Comparison of ENCODE assay signal across 16 cellular contexts in the genomic region with DNA sequence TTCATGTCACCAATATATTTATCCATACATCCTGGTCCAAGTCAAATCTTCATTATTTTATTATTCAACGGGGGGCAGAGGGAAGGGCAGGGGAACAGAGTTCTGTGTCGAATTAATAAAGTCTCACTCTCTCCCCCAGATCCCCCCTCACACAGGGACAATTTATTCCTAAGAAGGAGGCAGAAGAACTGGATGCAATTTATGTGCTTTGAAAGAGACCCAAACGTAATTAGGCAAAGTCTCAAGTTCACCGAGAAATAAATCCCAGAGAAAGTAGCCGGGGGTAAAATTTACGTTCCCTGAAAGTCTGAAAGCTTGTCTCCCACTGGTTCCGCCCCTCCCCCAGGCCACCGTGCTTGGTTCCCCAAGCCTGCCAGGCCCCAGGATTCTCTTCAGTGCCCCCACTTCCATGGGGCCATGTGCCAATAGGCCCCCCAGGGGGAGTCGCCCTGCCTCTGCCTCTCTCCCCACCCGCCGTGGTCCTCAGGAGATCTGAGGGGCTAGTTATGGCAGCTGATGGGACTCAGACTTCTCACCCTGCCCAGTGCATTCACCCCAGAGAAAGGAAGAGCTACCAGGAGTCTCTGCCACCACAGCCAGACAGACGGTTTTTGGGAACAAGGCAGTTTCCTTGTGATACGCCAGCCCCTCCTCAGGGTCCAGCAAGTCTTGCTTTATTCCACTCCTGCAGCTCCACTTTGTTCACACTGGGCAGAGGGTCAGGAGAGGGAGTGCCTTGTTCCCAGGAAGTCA.
A peak's percentile ranks its signal among the peaks of the same experiment; 100 is the strongest.
DNase-seq lines count a peak whose midpoint lies in the region; ATAC-seq and TF ChIP-seq lines count a peak whose summit lies in the region.
"Had no signal": no experiment of that assay in that cellular context is flagged by ENCODE, and none has a peak within 500 bp of the region (broad histone marks: within the 10 kb centered on the region; RNA-seq: fewer than 3 reads in every experiment).

No MANE protein-coding gene starts in this region.

- no peak for ATAC-seq in Right ventricle myocardium inferior
- no peak for ATAC-seq in left cardiac atrium
- no peak for ATAC-seq in naive thymus-derived CD8-positive, alpha-beta T cell
- ATAC-seq: PC-3 had no signal

- in situ Hi-C loops in HAP-1 (cut with MboI; ENCODE audit: low sequenced_read_pairs), result loop anchor here (25.0 kb wide), 1 partner anchor 655 kb away; no protein-coding TSS in a partner anchor

- DNase-seq in Right ventricle myocardium inferior (ENCODE audit: missing footprints) (peak; percentile 26), left cardiac atrium (no peak), islet precursor cell (peak; percentile 41), osteocyte (ENCODE audit: extremely low spot score, unreplicated experiment) (peak; percentile 77), HAP-1 (ENCODE audit: low spot score in 2 of 2) (no peak), NCI-H1417 treated with DMSO at 0.1 percent for 48 hours (lab: John Stamatoyannopoulos, UW) (no peak), GDM1 (lab: John Stamatoyannopoulos, UW) (no peak)
- no peak for DNase-seq in naive thymus-derived CD8-positive, alpha-beta T cell
- DNase-seq: C1 segment of cervical spinal cord, DMS153, EL, KG1, NCI-H1092, NCI-H1694 treated with DMSO at 0.1 percent for 48 hours, NCI-H345, PC-3 had no signal

- peaks cover 7% of the 10 kb centered on the region for H3K27me3 Mint-ChIP-seq in osteocyte (ENCODE audit: unreplicated experiment)
- peaks cover 0 to 15% (median 4%) of the 10 kb centered on the region in 5 donors for H3K27me3 Mint-ChIP-seq in naive thymus-derived CD8-positive, alpha-beta T cell

- no peak for TF ChIP-seq CTCF in osteocyte (IDR thresholded peaks at IDR 0.05)

- no peaks in the 10 kb centered on the region for H3K9me3 Mint-ChIP-seq in osteocyte (ENCODE audit: unreplicated experiment)
- no peaks in the 10 kb centered on the region for H3K9me3 Mint-ChIP-seq in naive thymus-derived CD8-positive, alpha-beta T cell

- no peaks in the 10 kb centered on the region for H3K9me3 ChIP-seq in HAP-1

- no peak overlapping the region for H3K27ac Mint-ChIP-seq in osteocyte (ENCODE audit: unreplicated experiment)
- no peak overlapping the region for H3K27ac Mint-ChIP-seq in naive thymus-derived CD8-positive, alpha-beta T cell

- intact Hi-C loops in Right ventricle myocardium inferior (cut with DNase I) (no loop called here), left cardiac atrium (cut with DNase I) (no loop called here)

- POLR2A ChIA-PET in naive thymus-derived CD8-positive, alpha-beta T cell (lab: Charles Lee), result no interaction called here

- H3K4me1 ChIP-seq in HAP-1, result no peaks in the 10 kb centered on the region

- no peaks in the 10 kb centered on the region for H3K36me3 ChIP-seq in HAP-1 (replicated peaks)

- H3K27me3 ChIP-seq in HAP-1 (ENCODE audit: low read depth), result no peaks in the 10 kb centered on the region

- H3K4me3 Mint-ChIP-seq in osteocyte (ENCODE audit: unreplicated experiment), result no peak overlapping the region
- no peak overlapping the region for H3K4me3 Mint-ChIP-seq in naive thymus-derived CD8-positive, alpha-beta T cell

- H3K4me1 Mint-ChIP-seq in osteocyte (ENCODE audit: unreplicated experiment), result peaks cover 7% of the 10 kb centered on the region
- no peaks in the 10 kb centered on the region for H3K4me1 Mint-ChIP-seq in naive thymus-derived CD8-positive, alpha-beta T cell

- no peaks in the 10 kb centered on the region for H3K36me3 Mint-ChIP-seq in osteocyte (ENCODE audit: unreplicated experiment)
- no peaks in the 10 kb centered on the region for H3K36me3 Mint-ChIP-seq in naive thymus-derived CD8-positive, alpha-beta T cell

- H3K4me3 ChIP-seq in HAP-1, result no peak overlapping the region

Comparison
In these comparisons a context has a peak if more than half of its experiments do, and no peak if none do; other contexts are left out.
1. DNase-seq: peak in Right ventricle myocardium inferior (single experiment), islet precursor cell (single experiment) and osteocyte (single experiment); none in left cardiac atrium (single experiment), HAP-1 (0 of 2), NCI-H1417 treated with DMSO at 0.1 percent for 48 hours (single experiment), GDM1 (single experiment) and naive thymus-derived CD8-positive, alpha-beta T cell (0 of 10).